ENCODE assay signal across 8 cellular contexts in genomic region chr19:55640043-55640576, GRCh38. TPM values are rescaled to one million over a fixed set of nuclear protein-coding genes. Genes with fewer than 3 reads are reported as not detected.
A peak's percentile ranks its signal among the peaks of the same experiment; 100 is the strongest.
DNase-seq lines count a peak whose midpoint lies in the region; ATAC-seq and TF ChIP-seq lines count a peak whose summit lies in the region.

No MANE protein-coding gene starts in this region.

- peak overlapping the region; percentile 85 for H3K4me2 ChIP-seq in PC-3 (ENCODE audit: low read length)
- peak overlapping the region; percentile 79 for H3K4me2 ChIP-seq in parathyroid adenoma (ENCODE audit: low read length)

- H2AFZ ChIP-seq in ACC112 (ENCODE audit: low read length, unreplicated experiment) (no peak overlapping the region), PC-3 (ENCODE audit: low read length) (peak overlapping the region; percentile 94), parathyroid adenoma (peak overlapping the region; percentile 88)

- H3F3A ChIP-seq in PC-3 (ENCODE audit: low read length, unreplicated experiment), result peaks cover 4% of the 10 kb centered on the region

- H3K36me3 ChIP-seq in ACC112 (ENCODE audit: insufficient read depth, low read length), result no peaks in the 10 kb centered on the region; the same call in 1 of the 2 replicates
- H3K36me3 ChIP-seq in PC-3 (ENCODE audit: low read depth, low read length), result peaks cover 8% of the 10 kb centered on the region
- H3K36me3 ChIP-seq in parathyroid adenoma (ENCODE audit: control insufficient read depth, insufficient read depth, low read length), result no peaks in the 10 kb centered on the region

- CTCF ChIA-PET in PC-3 (lab: Charles Lee), result no interaction called here
- CTCF ChIA-PET in activated naive CD4-positive, alpha-beta T cell treated with anti-CD3 and anti-CD28 coated beads, Interleukin-2, amount 10 ng/mL, durations not matched to agents 7 days and 5 days (lab: Charles Lee), result interaction anchor here (0.6 to 1.4 kb wide), 5 partner anchors 9 to 1383 kb away, joined by 3 read pairs; partner anchors contain the start of genes LILRB5 and ZNF784

- peak overlapping the region; percentile 67 for H3K4me3 Mint-ChIP-seq in activated naive CD4-positive, alpha-beta T cell treated with anti-CD3 and anti-CD28 coated beads, Interleukin-2, amount 10 ng/mL, durations not matched to agents 7 days and 5 days

- intact Hi-C loops in PC-3 (cut with micrococcal nuclease), result loop anchor here (2.0 kb wide), 1 partner anchor 41 kb away; the partner anchor contains the start of gene FIZ1

- no peaks in the 10 kb centered on the region for H3K9me2 ChIP-seq in PC-3 (replicated peaks; ENCODE audit: low read length)

- TF ChIP-seq CTCF in PC-3 (conservative IDR thresholded peaks at IDR 0.05; ENCODE audit: low read depth, low read length), result peak; percentile 35; the same call in 1 of the 2 replicates
- TF ChIP-seq CTCF in parathyroid adenoma (IDR thresholded peaks at IDR 0.05), result peak; percentile 75

- peaks cover 28% of the 10 kb centered on the region for H3K36me3 Mint-ChIP-seq in activated naive CD4-positive, alpha-beta T cell treated with anti-CD3 and anti-CD28 coated beads, Interleukin-2, amount 10 ng/mL, durations not matched to agents 7 days and 5 days

- H3K4me3 ChIP-seq in ACC112 (ENCODE audit: low read depth, low read length) (peak overlapping the region; percentile 96), PC-3 (ENCODE audit: low read length) (peak overlapping the region; percentile 96), parathyroid adenoma (ENCODE audit: low read depth, low read length) (peak overlapping the region; percentile 75)

- H3K4me1 Mint-ChIP-seq in activated naive CD4-positive, alpha-beta T cell treated with anti-CD3 and anti-CD28 coated beads, Interleukin-2, amount 10 ng/mL, durations not matched to agents 7 days and 5 days, result peaks cover 76% of the 10 kb centered on the region

- H3K79me2 ChIP-seq in ACC112 (ENCODE audit: control insufficient read depth, insufficient read depth, low read length, unreplicated experiment) (peaks cover 48% of the 10 kb centered on the region), PC-3 (ENCODE audit: low read length) (peaks cover 87% of the 10 kb centered on the region), parathyroid adenoma (peaks cover 29% of the 10 kb centered on the region)

- peak overlapping the region; percentile 90 for H3K27ac Mint-ChIP-seq in activated naive CD4-positive, alpha-beta T cell treated with anti-CD3 and anti-CD28 coated beads, Interleukin-2, amount 10 ng/mL, durations not matched to agents 7 days and 5 days

- H3K9ac ChIP-seq in PC-3 (ENCODE audit: low read length) (peak overlapping the region; percentile 95), parathyroid adenoma (peak overlapping the region; percentile 57)

- no peak for ATAC-seq in PC-3
- no peak for ATAC-seq in HG03175 (IDR thresholded peaks at IDR 0.05; ENCODE audit: unreplicated experiment)

- BruUV-seq in PC-3 (replicated peaks; lab: Mats Ljungman, UMichigan), result TSS peak; percentile 46

- no peaks in the 10 kb centered on the region for H3K27me3 Mint-ChIP-seq in activated naive CD4-positive, alpha-beta T cell treated with anti-CD3 and anti-CD28 coated beads, Interleukin-2, amount 10 ng/mL, durations not matched to agents 7 days and 5 days

- H4K20me1 ChIP-seq in PC-3 (ENCODE audit: low read length), result no peaks in the 10 kb centered on the region

- H3K4me1 ChIP-seq in ACC112 (ENCODE audit: control insufficient read depth, insufficient read depth, low read length, unreplicated experiment) (peaks cover 5% of the 10 kb centered on the region), PC-3 (ENCODE audit: insufficient read depth, low read length) (peaks cover 41% of the 10 kb centered on the region), parathyroid adenoma (peaks cover 42% of the 10 kb centered on the region)

- H3K27me3 ChIP-seq in ACC112 (ENCODE audit: insufficient read depth, low read length), result no peaks in the 10 kb centered on the region
- H3K27me3 ChIP-seq in PC-3 (ENCODE audit: low read length), result no peaks in the 10 kb centered on the region
- H3K27me3 ChIP-seq in parathyroid adenoma (ENCODE audit: control insufficient read depth, insufficient read depth, low read length), result no peaks in the 10 kb centered on the region

- no peaks in the 10 kb centered on the region for H3K9me3 Mint-ChIP-seq in activated naive CD4-positive, alpha-beta T cell treated with anti-CD3 and anti-CD28 coated beads, Interleukin-2, amount 10 ng/mL, durations not matched to agents 7 days and 5 days

- H3K9me3 ChIP-seq in PC-3 (ENCODE audit: low read length) (no peaks in the 10 kb centered on the region), parathyroid adenoma (ENCODE audit: control insufficient read depth, low read length) (no peaks in the 10 kb centered on the region)

- H3K27ac ChIP-seq in ACC112 (ENCODE audit: low read depth, low read length) (peak overlapping the region; percentile 86), PC-3 (ENCODE audit: low read length) (peak overlapping the region; percentile 62), parathyroid adenoma (peak overlapping the region; percentile 99)

- DNase-seq in PC-3, result no peak
- DNase-seq in activated naive CD4-positive, alpha-beta T cell treated with anti-CD3 and anti-CD28 coated beads, Interleukin-2, amount 10 ng/mL, durations not matched to agents 7 days and 5 days, result peak; percentile 76
- peak; percentile 83 for DNase-seq in germinal center (ENCODE audit: low spot score)
- DNase-seq in NOMO-1 (lab: John Stamatoyannopoulos, UW; ENCODE audit: unreplicated experiment in 2 of 2), result no peak

- TF ChIP-seq POLR2A in GM18526 (IDR thresholded peaks at IDR 0.05; ENCODE audit: extremely low read depth, insufficient read length), result peak; percentile 19

- POLR2A ChIA-PET in PC-3 (lab: Charles Lee; ENCODE audit: unreplicated experiment), result no interaction called here

RNA-seq across cellular contexts. Expression of gene ZNF580, which starts 0.7 kb away (rescaled TPM):
- 15.2 and 23.9 TPM in 2 replicates for total RNA-seq in PC-3 (2014; rRNA removed)

RNA-seq across cellular contexts. Expression of gene ZNF581, which starts 3.3 kb away (rescaled TPM):
- 25.6 and 37.5 TPM in 2 replicates for total RNA-seq in PC-3 (2014; rRNA removed)

RNA-seq across cellular contexts. Expression of gene CCDC106, which starts 7.9 kb away (rescaled TPM):
- total RNA-seq in PC-3 (2014; rRNA removed), result 36.0 and 41.4 TPM in 2 replicates

RNA-seq across cellular contexts. Expression of gene U2AF2, which starts 14.7 kb away (rescaled TPM):
- 343 and 360 TPM in 2 replicates for total RNA-seq in PC-3 (2014; rRNA removed)

RNA-seq across cellular contexts. Expression of gene ZNF784, which starts 15.7 kb away (rescaled TPM):
- total RNA-seq in PC-3 (2014; rRNA removed), result 9.0 and 18.0 TPM in 2 replicates

Comparison
In these comparisons a context has a peak if more than half of its experiments do, and no peak if none do; other contexts are left out.
1. DNase-seq: peak in activated naive CD4-positive, alpha-beta T cell treated with anti-CD3 and anti-CD28 coated beads, Interleukin-2, amount 10 ng/mL, durations not matched to agents 7 days and 5 days (single experiment) and germinal center (single experiment); none in PC-3 (single experiment) and NOMO-1 (0 of 2).
2. Peak in every context shown above with its lines, with median percentiles within 50 percentile points of each other: H3K27ac ChIP-seq and H3K4me3 ChIP-seq.